9 cellular contexts compared by ENCODE assay signal in genomic region chr1:9874959-9875635, GRCh38. TPM values are rescaled to one million over a fixed set of nuclear protein-coding genes. Genes with fewer than 3 reads are reported as not detected.
DNase-seq lines count a peak whose midpoint lies in the region; ATAC-seq and TF ChIP-seq lines count a peak whose summit lies in the region.
"Had no signal": no experiment of that assay in that cellular context is flagged by ENCODE, and none has a peak within 500 bp of the region (broad histone marks: within the 10 kb centered on the region; RNA-seq: fewer than 3 reads in every experiment).

No MANE protein-coding gene starts in this region.

- no peaks in the 10 kb centered on the region for H3K27me3 ChIP-seq in CD4-positive, alpha-beta T cell (ENCODE audit: control insufficient read depth, insufficient read depth, low read length)

- H3K36me3 Mint-ChIP-seq in CD4-positive, alpha-beta T cell (ENCODE audit: low read depth): no peaks in the 10 kb centered on the region
- H3K36me3 Mint-ChIP-seq: activated naive CD4-positive, alpha-beta T cell treated with anti-CD3 and anti-CD28 coated beads, Interleukin-2, amount 50 U/mL, for 24 hours had no signal

- POLR2A ChIA-PET in CD4-positive, alpha-beta T cell (lab: Charles Lee): interaction anchor here (0.6 kb wide), 1 partner anchor 135 kb away, joined by 3 read pairs; no protein-coding TSS in a partner anchor

- H3K4me3 Mint-ChIP-seq in CD4-positive, alpha-beta T cell: no peak overlapping the region
- H3K4me3 Mint-ChIP-seq: activated naive CD4-positive, alpha-beta T cell treated with anti-CD3 and anti-CD28 coated beads, Interleukin-2, amount 50 U/mL, for 24 hours had no signal

- H3K9me3 Mint-ChIP-seq in CD4-positive, alpha-beta T cell: no peaks in the 10 kb centered on the region
- H3K9me3 Mint-ChIP-seq: activated naive CD4-positive, alpha-beta T cell treated with anti-CD3 and anti-CD28 coated beads, Interleukin-2, amount 50 U/mL, for 24 hours had no signal

- peak; percentile 93 for TF ChIP-seq CTCF in CD4-positive, alpha-beta T cell (IDR thresholded peaks at IDR 0.05)

- no peaks in the 10 kb centered on the region for H3K27me3 Mint-ChIP-seq in CD4-positive, alpha-beta T cell
- H3K27me3 Mint-ChIP-seq: activated naive CD4-positive, alpha-beta T cell treated with anti-CD3 and anti-CD28 coated beads, Interleukin-2, amount 50 U/mL, for 24 hours had no signal

- peak; percentile 62 to 76 (median 66) for DNase-seq in CD4-positive, alpha-beta T cell
- peak; percentile 49 for DNase-seq in HCEC 1CT
- peak; percentile 36 for DNase-seq in NCI-H345 treated with DMSO at 0.1 percent for 48 hours (lab: John Stamatoyannopoulos, UW; ENCODE audit: unreplicated experiment)
- DNase-seq in activated CD4-positive, alpha-beta T cell treated with anti-CD3 and anti-CD28 coated beads for 48 hours: peak; percentile 82
- peak; percentile 66 for DNase-seq in dedifferentiated amniotic fluid mesenchymal stem cell (ENCODE audit: extremely low spot score)
- peak; percentile 77 for DNase-seq in left lobe of liver (ENCODE audit: low spot score)
- peak; percentile 80 for DNase-seq in stimulated activated CD4-positive, alpha-beta T cell treated with anti-CD3 and anti-CD28 coated beads, Interleukin-4, amount 100 ng/mL, for 24 hours

- no peak overlapping the region for H3K27ac ChIP-seq in CD4-positive, alpha-beta T cell (ENCODE audit: low read depth, low read length)

- H3K9me3 ChIP-seq in CD4-positive, alpha-beta T cell (ENCODE audit: control insufficient read depth, low read length): no peaks in the 10 kb centered on the region

- ATAC-seq in CD4-positive, alpha-beta T cell (ENCODE audit: poor library complexity): peak; percentile 99
- ATAC-seq in left lobe of liver (peak; percentile 94), GM21786 (IDR thresholded peaks at IDR 0.05; ENCODE audit: unreplicated experiment) (no peak)

- no peak overlapping the region for H3K27ac Mint-ChIP-seq in CD4-positive, alpha-beta T cell
- H3K27ac Mint-ChIP-seq: activated naive CD4-positive, alpha-beta T cell treated with anti-CD3 and anti-CD28 coated beads, Interleukin-2, amount 50 U/mL, for 24 hours had no signal

- peaks cover 7% of the 10 kb centered on the region for H3K4me1 Mint-ChIP-seq in CD4-positive, alpha-beta T cell (ENCODE audit: low read depth)

- intact Hi-C loops in CD4-positive, alpha-beta T cell (cut with DNase I, micrococcal nuclease): loop anchor here (1.0 to 5.0 kb wide), 5 partner anchors 67 to 553 kb away; partner anchors contain the start of gene UBE4B (in 2 of the 2)

- CTCF ChIA-PET in CD4-positive, alpha-beta T cell (lab: Charles Lee): interaction anchor here (0.8 to 1.6 kb wide), 3 partner anchors 20 to 90 kb away, joined by 4 to 6 read pairs (median 5); no protein-coding TSS in a partner anchor

RNA-seq across cellular contexts. Expression of gene CTNNBIP1, which starts 35.0 kb away (rescaled TPM):
- total RNA-seq in CD4-positive, alpha-beta T cell: 1 to 10 TPM; 6.6 to 6.8 TPM
- 24.2 TPM for total RNA-seq in left lobe of liver

RNA-seq across cellular contexts. Expression of gene CLSTN1, which starts 51.3 kb away (rescaled TPM):
- 10 to 100 TPM; 66.8 to 68.1 TPM for total RNA-seq in CD4-positive, alpha-beta T cell
- total RNA-seq in left lobe of liver: 8.1 TPM
